In the genomic region with DNA sequence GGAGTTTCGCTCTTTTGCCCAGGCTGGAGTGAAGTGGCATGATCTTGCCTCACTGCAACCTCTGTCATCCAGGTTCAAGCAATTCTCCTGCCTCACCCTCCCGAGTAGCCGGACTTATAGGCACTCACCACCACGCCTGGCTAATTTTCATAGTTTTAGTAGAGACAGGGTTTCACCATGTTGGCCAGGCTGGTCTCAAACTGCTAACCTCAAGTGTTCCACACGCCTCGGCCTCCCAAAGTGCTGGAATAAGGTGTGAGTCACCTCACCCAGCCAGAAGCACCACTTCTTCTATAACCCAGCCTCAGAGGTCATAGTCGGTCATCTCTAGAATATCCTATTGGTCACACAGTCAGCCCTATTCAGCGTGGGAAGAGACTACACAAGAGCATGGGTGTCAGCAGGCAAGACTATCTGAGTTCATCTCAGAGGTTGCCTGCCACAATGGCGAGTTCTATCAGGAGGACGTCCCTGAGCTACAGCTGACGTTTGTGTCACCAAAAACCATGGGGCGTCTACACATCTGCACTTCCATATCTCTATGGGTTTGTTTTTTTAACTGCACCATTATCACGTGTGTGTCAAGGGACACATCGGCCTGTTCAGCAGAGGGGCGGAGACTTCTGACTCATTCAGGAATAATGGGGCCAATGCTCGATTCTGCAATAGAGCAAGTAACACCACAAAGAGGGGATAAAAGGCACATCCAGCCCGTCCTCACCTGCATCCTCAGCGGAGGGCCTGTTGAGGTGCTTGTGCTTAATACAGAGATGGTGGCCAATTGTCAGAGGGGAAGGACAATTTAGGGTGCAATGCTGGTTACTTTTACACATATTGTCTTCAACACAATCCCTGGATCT, we compare ENCODE assay signal across 1 cellular context.
A peak's percentile ranks its signal among the peaks of the same experiment; 100 is the strongest.
TF ChIP-seq lines count a peak whose summit lies in the region.

No MANE protein-coding gene starts in this region.

TF ChIP-seq in K562, 482 proteins besides CTCF, POLR2A, EP300 and RAD21 (continued from another document and continues in another):
- TF ChIP-seq, protein P1, sequence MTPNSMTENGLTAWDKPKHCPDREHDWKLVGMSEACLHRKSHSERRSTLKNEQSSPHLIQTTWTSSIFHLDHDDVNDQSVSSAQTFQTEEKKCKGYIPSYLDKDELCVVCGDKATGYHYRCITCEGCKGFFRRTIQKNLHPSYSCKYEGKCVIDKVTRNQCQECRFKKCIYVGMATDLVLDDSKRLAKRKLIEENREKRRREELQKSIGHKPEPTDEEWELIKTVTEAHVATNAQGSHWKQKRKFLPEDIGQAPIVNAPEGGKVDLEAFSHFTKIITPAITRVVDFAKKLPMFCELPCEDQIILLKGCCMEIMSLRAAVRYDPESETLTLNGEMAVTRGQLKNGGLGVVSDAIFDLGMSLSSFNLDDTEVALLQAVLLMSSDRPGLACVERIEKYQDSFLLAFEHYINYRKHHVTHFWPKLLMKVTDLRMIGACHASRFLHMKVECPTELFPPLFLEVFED (CRISPR knock-in tag; conservative IDR thresholded peaks at IDR 0.05) = no peak
- TF ChIP-seq ZKSCAN3 (CRISPR knock-in tag; IDR thresholded peaks at IDR 0.05) (no peak), HSF4 (CRISPR knock-in tag; IDR thresholded peaks at IDR 0.05; ENCODE audit: borderline replicate concordance) (peak; percentile 70; the same call in 1 of the 2 replicates), CC2D1A (IDR thresholded peaks at IDR 0.05) (no peak), SMAD4 (CRISPR knock-in tag; conservative IDR thresholded peaks at IDR 0.05) (peak; percentile 97), MECOM (CRISPR knock-in tag; IDR thresholded peaks at IDR 0.05) (peak; percentile 78), DIDO1 (tag; IDR thresholded peaks at IDR 0.05; ENCODE audit: low read depth) (no peak), ZFP36 (IDR thresholded peaks at IDR 0.05; ENCODE audit: low read depth, low read length, partially characterized antibody) (no peak), ZNF584 (CRISPR knock-in tag; IDR thresholded peaks at IDR 0.05; ENCODE audit: low read depth) (no peak), SMAD3 (CRISPR knock-in tag; conservative IDR thresholded peaks at IDR 0.05) (peak; percentile 82), WHSC1 (IDR thresholded peaks at IDR 0.05; ENCODE audit: low read length) (no peak), ZNF561 (CRISPR knock-in tag; conservative IDR thresholded peaks at IDR 0.05) (no peak), EP400 (IDR thresholded peaks at IDR 0.05) (peak; percentile 82), RFX5 (IDR thresholded peaks at IDR 0.05; ENCODE audit: low read depth, low read length) (peak; percentile 87), MBD2 (IDR thresholded peaks at IDR 0.05; ENCODE audit: borderline replicate concordance, low read depth) (peak; percentile 85), TAF7 (tag; IDR thresholded peaks at IDR 0.05) (no peak), LARP7 (IDR thresholded peaks at IDR 0.05) (no peak), ZNF431 (CRISPR knock-in tag; IDR thresholded peaks at IDR 0.05) (peak; percentile 39), ZNF347 (CRISPR knock-in tag; IDR thresholded peaks at IDR 0.05; ENCODE audit: low read depth) (no peak), POLR2AphosphoS5 (IDR thresholded peaks at IDR 0.05; ENCODE audit: control insufficient read depth, insufficient read depth, low read depth, low read length) (peak; percentile 66; the same call in 1 of the 2 replicates), ZNF445 (CRISPR knock-in tag; IDR thresholded peaks at IDR 0.05; ENCODE audit: low read depth) (no peak; the same call in 1 of the 2 replicates), CXXC5 (CRISPR knock-in tag; IDR thresholded peaks at IDR 0.05) (peak; percentile 94), ZNF766 (CRISPR knock-in tag; conservative IDR thresholded peaks at IDR 0.05) (peak; percentile 91), ZNF174 (CRISPR knock-in tag; IDR thresholded peaks at IDR 0.05) (no peak), BCL6 (CRISPR knock-in tag; IDR thresholded peaks at IDR 0.05) (no peak), MTA2 (IDR thresholded peaks at IDR 0.05; ENCODE audit: low read depth) (peak; percentile 7; the same call in 1 of the 2 replicates), NCOA2 (IDR thresholded peaks at IDR 0.05; ENCODE audit: partially characterized antibody in 2 of 2) (no peak), GABPA (tag; conservative IDR thresholded peaks at IDR 0.05; ENCODE audit: low read depth) (no peak), ZNF124 (CRISPR knock-in tag; IDR thresholded peaks at IDR 0.05) (no peak), SAP30 (IDR thresholded peaks at IDR 0.05; ENCODE audit: borderline replicate concordance, insufficient read depth, low read depth, low read length, poor library complexity, severe bottlenecking) (peak; percentile 65), SIN3A (IDR thresholded peaks at IDR 0.05; ENCODE audit: borderline replicate concordance in 2 of 2, control insufficient read depth in 1 of 2, low read depth in 2 of 2, low read length in 2 of 2) (peak; percentile 68 to 95; a peak in 2 of 4 replicates), SMARCB1 (IDR thresholded peaks at IDR 0.05; ENCODE audit: insufficient read length, low read depth) (no peak), BRD9 (IDR thresholded peaks at IDR 0.05; ENCODE audit: low read depth, partially characterized antibody) (peak; percentile 74), ATF7 (IDR thresholded peaks at IDR 0.05) (peak; percentile 97), ZBTB17 (CRISPR knock-in tag; IDR thresholded peaks at IDR 0.05) (peak; percentile 89; the same call in 1 of the 2 replicates), ETV6 (IDR thresholded peaks at IDR 0.05; ENCODE audit: borderline replicate concordance in 1 of 2, low read depth in 2 of 2, low read length in 1 of 2) (peak in 1 of 2 experiments; percentile 55; a peak in 2 of 4 replicates), ETV6 (CRISPR knock-in tag; IDR thresholded peaks at IDR 0.05; ENCODE audit: borderline replicate concordance) (no peak), ZFP30 (CRISPR knock-in tag; IDR thresholded peaks at IDR 0.05; ENCODE audit: borderline replicate concordance) (no peak), TRIM28 (IDR thresholded peaks at IDR 0.05) (peak; percentile 70; the same call in 1 of the 2 replicates)
- TF ChIP-seq, protein P2, sequence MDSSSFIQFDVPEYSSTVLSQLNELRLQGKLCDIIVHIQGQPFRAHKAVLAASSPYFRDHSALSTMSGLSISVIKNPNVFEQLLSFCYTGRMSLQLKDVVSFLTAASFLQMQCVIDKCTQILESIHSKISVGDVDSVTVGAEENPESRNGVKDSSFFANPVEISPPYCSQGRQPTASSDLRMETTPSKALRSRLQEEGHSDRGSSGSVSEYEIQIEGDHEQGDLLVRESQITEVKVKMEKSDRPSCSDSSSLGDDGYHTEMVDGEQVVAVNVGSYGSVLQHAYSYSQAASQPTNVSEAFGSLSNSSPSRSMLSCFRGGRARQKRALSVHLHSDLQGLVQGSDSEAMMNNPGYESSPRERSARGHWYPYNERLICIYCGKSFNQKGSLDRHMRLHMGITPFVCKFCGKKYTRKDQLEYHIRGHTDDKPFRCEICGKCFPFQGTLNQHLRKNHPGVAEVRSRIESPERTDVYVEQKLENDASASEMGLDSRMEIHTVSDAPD (CRISPR knock-in tag; IDR thresholded peaks at IDR 0.05) = peak; percentile 41
- TF ChIP-seq, protein P3, sequence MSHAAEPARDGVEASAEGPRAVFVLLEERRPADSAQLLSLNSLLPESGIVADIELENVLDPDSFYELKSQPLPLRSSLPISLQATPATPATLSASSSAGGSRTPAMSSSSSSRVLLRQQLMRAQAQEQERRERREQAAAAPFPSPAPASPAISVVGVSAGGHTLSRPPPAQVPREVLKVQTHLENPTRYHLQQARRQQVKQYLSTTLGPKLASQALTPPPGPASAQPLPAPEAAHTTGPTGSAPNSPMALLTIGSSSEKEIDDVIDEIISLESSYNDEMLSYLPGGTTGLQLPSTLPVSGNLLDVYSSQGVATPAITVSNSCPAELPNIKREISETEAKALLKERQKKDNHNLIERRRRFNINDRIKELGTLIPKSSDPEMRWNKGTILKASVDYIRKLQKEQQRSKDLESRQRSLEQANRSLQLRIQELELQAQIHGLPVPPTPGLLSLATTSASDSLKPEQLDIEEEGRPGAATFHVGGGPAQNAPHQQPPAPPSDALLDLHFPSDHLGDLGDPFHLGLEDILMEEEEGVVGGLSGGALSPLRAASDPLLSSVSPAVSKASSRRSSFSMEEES (CRISPR knock-in tag; IDR thresholded peaks at IDR 0.05) = peak; percentile 66; the same call in 1 of the 2 replicates
- TF ChIP-seq, protein P4, sequence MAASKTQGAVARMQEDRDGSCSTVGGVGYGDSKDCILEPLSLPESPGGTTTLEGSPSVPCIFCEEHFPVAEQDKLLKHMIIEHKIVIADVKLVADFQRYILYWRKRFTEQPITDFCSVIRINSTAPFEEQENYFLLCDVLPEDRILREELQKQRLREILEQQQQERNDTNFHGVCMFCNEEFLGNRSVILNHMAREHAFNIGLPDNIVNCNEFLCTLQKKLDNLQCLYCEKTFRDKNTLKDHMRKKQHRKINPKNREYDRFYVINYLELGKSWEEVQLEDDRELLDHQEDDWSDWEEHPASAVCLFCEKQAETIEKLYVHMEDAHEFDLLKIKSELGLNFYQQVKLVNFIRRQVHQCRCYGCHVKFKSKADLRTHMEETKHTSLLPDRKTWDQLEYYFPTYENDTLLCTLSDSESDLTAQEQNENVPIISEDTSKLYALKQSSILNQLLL (CRISPR knock-in tag; IDR thresholded peaks at IDR 0.05; ENCODE audit: borderline replicate concordance) = no peak
- TF ChIP-seq, protein P5, sequence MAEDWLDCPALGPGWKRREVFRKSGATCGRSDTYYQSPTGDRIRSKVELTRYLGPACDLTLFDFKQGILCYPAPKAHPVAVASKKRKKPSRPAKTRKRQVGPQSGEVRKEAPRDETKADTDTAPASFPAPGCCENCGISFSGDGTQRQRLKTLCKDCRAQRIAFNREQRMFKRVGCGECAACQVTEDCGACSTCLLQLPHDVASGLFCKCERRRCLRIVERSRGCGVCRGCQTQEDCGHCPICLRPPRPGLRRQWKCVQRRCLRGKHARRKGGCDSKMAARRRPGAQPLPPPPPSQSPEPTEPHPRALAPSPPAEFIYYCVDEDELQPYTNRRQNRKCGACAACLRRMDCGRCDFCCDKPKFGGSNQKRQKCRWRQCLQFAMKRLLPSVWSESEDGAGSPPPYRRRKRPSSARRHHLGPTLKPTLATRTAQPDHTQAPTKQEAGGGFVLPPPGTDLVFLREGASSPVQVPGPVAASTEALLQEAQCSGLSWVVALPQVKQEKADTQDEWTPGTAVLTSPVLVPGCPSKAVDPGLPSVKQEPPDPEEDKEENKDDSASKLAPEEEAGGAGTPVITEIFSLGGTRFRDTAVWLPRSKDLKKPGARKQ (CRISPR knock-in tag; IDR thresholded peaks at IDR 0.05) = no peak
- TF ChIP-seq, protein P6, sequence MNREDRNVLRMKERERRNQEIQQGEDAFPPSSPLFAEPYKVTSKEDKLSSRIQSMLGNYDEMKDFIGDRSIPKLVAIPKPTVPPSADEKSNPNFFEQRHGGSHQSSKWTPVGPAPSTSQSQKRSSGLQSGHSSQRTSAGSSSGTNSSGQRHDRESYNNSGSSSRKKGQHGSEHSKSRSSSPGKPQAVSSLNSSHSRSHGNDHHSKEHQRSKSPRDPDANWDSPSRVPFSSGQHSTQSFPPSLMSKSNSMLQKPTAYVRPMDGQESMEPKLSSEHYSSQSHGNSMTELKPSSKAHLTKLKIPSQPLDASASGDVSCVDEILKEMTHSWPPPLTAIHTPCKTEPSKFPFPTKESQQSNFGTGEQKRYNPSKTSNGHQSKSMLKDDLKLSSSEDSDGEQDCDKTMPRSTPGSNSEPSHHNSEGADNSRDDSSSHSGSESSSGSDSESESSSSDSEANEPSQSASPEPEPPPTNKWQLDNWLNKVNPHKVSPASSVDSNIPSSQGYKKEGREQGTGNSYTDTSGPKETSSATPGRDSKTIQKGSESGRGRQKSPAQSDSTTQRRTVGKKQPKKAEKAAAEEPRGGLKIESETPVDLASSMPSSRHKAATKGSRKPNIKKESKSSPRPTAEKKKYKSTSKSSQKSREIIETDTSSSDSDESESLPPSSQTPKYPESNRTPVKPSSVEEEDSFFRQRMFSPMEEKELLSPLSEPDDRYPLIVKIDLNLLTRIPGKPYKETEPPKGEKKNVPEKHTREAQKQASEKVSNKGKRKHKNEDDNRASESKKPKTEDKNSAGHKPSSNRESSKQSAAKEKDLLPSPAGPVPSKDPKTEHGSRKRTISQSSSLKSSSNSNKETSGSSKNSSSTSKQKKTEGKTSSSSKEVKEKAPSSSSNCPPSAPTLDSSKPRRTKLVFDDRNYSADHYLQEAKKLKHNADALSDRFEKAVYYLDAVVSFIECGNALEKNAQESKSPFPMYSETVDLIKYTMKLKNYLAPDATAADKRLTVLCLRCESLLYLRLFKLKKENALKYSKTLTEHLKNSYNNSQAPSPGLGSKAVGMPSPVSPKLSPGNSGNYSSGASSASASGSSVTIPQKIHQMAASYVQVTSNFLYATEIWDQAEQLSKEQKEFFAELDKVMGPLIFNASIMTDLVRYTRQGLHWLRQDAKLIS (CRISPR knock-in tag; IDR thresholded peaks at IDR 0.05) = peak; percentile 94
- TF ChIP-seq, protein P7, sequence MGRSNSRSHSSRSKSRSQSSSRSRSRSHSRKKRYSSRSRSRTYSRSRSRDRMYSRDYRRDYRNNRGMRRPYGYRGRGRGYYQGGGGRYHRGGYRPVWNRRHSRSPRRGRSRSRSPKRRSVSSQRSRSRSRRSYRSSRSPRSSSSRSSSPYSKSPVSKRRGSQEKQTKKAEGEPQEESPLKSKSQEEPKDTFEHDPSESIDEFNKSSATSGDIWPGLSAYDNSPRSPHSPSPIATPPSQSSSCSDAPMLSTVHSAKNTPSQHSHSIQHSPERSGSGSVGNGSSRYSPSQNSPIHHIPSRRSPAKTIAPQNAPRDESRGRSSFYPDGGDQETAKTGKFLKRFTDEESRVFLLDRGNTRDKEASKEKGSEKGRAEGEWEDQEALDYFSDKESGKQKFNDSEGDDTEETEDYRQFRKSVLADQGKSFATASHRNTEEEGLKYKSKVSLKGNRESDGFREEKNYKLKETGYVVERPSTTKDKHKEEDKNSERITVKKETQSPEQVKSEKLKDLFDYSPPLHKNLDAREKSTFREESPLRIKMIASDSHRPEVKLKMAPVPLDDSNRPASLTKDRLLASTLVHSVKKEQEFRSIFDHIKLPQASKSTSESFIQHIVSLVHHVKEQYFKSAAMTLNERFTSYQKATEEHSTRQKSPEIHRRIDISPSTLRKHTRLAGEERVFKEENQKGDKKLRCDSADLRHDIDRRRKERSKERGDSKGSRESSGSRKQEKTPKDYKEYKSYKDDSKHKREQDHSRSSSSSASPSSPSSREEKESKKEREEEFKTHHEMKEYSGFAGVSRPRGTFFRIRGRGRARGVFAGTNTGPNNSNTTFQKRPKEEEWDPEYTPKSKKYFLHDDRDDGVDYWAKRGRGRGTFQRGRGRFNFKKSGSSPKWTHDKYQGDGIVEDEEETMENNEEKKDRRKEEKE (IDR thresholded peaks at IDR 0.05; ENCODE audit: borderline replicate concordance in 1 of 2, control insufficient read depth in 1 of 2, low read depth in 2 of 2, low read length in 1 of 2) = peak in 1 of 2 experiments; percentile 70; a peak in 1 of 4 replicates
- TF ChIP-seq, protein P8, sequence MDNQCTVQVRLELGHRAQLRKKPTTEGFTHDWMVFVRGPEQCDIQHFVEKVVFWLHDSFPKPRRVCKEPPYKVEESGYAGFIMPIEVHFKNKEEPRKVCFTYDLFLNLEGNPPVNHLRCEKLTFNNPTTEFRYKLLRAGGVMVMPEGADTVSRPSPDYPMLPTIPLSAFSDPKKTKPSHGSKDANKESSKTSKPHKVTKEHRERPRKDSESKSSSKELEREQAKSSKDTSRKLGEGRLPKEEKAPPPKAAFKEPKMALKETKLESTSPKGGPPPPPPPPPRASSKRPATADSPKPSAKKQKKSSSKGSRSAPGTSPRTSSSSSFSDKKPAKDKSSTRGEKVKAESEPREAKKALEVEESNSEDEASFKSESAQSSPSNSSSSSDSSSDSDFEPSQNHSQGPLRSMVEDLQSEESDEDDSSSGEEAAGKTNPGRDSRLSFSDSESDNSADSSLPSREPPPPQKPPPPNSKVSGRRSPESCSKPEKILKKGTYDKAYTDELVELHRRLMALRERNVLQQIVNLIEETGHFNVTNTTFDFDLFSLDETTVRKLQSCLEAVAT (IDR thresholded peaks at IDR 0.05) = peak; percentile 29 to 43; a peak in 2 of 4 replicates
